Comparison of ENCODE assay signal across 8 cellular contexts in the genomic region with DNA sequence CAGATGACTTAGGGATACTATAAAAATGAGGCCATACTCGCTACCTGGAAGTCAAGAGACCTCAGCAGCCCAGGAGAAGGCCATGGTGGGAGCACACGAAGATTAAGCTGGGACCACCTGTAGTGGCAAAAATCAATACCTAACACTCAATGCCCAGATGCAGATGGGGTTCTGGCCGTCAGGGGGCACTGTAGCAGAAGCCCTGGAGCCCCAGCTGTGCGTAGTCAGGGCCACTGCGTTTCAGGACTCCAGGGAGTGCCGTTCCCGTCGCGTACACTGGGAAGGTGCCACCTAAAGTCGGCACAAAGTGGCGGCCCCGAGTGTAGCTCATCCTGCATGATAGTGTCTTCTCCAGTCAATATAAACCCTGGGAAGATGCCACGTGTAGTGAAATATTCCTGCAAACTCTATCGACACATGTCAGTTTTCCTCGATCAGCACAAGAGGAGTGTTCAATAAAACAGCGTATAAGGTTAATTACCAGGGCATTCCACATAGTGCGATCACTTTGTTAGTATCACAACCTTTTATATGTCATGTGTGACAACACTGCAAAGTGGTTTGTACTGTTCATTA.
DNase-seq lines count a peak whose midpoint lies in the region; ATAC-seq, FAIRE-seq and TF ChIP-seq lines count a peak whose summit lies in the region.

No MANE protein-coding gene starts in this region.

- no peaks in the 10 kb centered on the region for H3K9me3 ChIP-seq in K562 (replicated peaks; ENCODE audit: control insufficient read depth, insufficient read depth, low read depth, low read length)
- H3K9me3 ChIP-seq in naive thymus-derived CD4-positive, alpha-beta T cell (ENCODE audit: control insufficient read depth in 2 of 3, low read length in 3 of 3): no peaks in the 10 kb centered on the region

- no peak overlapping the region for H3K4me2 ChIP-seq in K562 (ENCODE audit: insufficient read depth, low read length)

- intact Hi-C loops in CD14-positive monocyte (cut with micrococcal nuclease): no loop called here
- intact Hi-C loops in K562 (cut with micrococcal nuclease): loop anchor here (2.0 to 5.0 kb wide), 2 partner anchors 264 to 426 kb away; no protein-coding TSS in a partner anchor
- intact Hi-C loops in naive thymus-derived CD4-positive, alpha-beta T cell (cut with micrococcal nuclease): loop anchor here in 1 of 2 donors (5.0 kb wide), 1 partner anchor 426 kb away; no protein-coding TSS in a partner anchor

- ATAC-seq in K562 (peak; percentile 91), left lobe of liver (peak; percentile 75)
- ATAC-seq in naive thymus-derived CD4-positive, alpha-beta T cell: no peak

- no peaks in the 10 kb centered on the region for H3K9me1 ChIP-seq in K562 (ENCODE audit: control insufficient read depth, insufficient read depth, low read length)

- no peak overlapping the region for H3K4me3 Mint-ChIP-seq in CD14-positive monocyte
- no peak overlapping the region for H3K4me3 Mint-ChIP-seq in naive thymus-derived CD4-positive, alpha-beta T cell

- no peaks in the 10 kb centered on the region for H3K79me2 ChIP-seq in K562 (ENCODE audit: control insufficient read depth, insufficient read depth, low read length)

- H3K4me3 ChIP-seq in K562: no peak overlapping the region
- H3K4me3 ChIP-seq in naive thymus-derived CD4-positive, alpha-beta T cell (ENCODE audit: low read length): no peak overlapping the region

- H3K4me1 ChIP-seq in K562 (replicated peaks in 1 of 2; ENCODE audit: control insufficient read depth in 2 of 2, insufficient read depth in 2 of 2, low read length in 2 of 2): no peaks in the 10 kb centered on the region
- no peaks in the 10 kb centered on the region for H3K4me1 ChIP-seq in naive thymus-derived CD4-positive, alpha-beta T cell (ENCODE audit: control insufficient read depth in 2 of 2, insufficient read depth in 2 of 2, low read length in 2 of 2)

- peaks cover 7 to 14% (median 12%) of the 10 kb centered on the region in 3 donors for H3K27me3 Mint-ChIP-seq in CD14-positive monocyte (ENCODE audit: low read depth in 3 of 3)
- peaks cover 20 to 47% (median 28%) of the 10 kb centered on the region in 5 donors for H3K27me3 Mint-ChIP-seq in naive thymus-derived CD4-positive, alpha-beta T cell

- H3K36me3 Mint-ChIP-seq in CD14-positive monocyte: no peaks in the 10 kb centered on the region
- no peaks in the 10 kb centered on the region for H3K36me3 Mint-ChIP-seq in naive thymus-derived CD4-positive, alpha-beta T cell

- H3K4me1 Mint-ChIP-seq in CD14-positive monocyte: no peaks in the 10 kb centered on the region
- no peaks in the 10 kb centered on the region for H3K4me1 Mint-ChIP-seq in naive thymus-derived CD4-positive, alpha-beta T cell

- no peak for DNase-seq in CD14-positive monocyte (ENCODE audit: low spot score)
- DNase-seq in HT1080 (ENCODE audit: low read depth): peak; percentile 49
- DNase-seq in K562 (ENCODE audit: extremely low read depth in 1 of 4, low spot score in 3 of 4): peak; percentile 20 to 45 (median 30)
- no peak for DNase-seq in left lobe of liver (ENCODE audit: low spot score)
- no peak for DNase-seq in naive thymus-derived CD4-positive, alpha-beta T cell
- DNase-seq in NK-92 treated with Interleukin-12 subunit alpha and Interleukin-12 subunit beta, amount 100 ng/mL, for 24 hours (lab: John Stamatoyannopoulos, UW): no peak
- DNase-seq in NCI-H226: no peak
- no peak for DNase-seq in OCI-M2 (lab: John Stamatoyannopoulos, UW; ENCODE audit: unreplicated experiment)

- H3K27ac Mint-ChIP-seq in CD14-positive monocyte: no peak overlapping the region
- no peak overlapping the region for H3K27ac Mint-ChIP-seq in naive thymus-derived CD4-positive, alpha-beta T cell

- peaks cover 0 to 3% (median 0%) of the 10 kb centered on the region in 7 donors for H3K9me3 Mint-ChIP-seq in CD14-positive monocyte
- peaks cover 0 to 7% (median 3%) of the 10 kb centered on the region in 11 donors for H3K9me3 Mint-ChIP-seq in naive thymus-derived CD4-positive, alpha-beta T cell

- H3K9ac ChIP-seq in K562 (ENCODE audit: insufficient read depth in 1 of 2, low read depth in 2 of 2, low read length in 2 of 2): no peak overlapping the region

- no peak for FAIRE-seq in K562 (lab: Jason Lieb, UNC)

- no peaks in the 10 kb centered on the region for H3K27me3 ChIP-seq in K562 (ENCODE audit: control insufficient read depth in 2 of 2, insufficient read depth in 2 of 2, low read length in 2 of 2)
- H3K27me3 ChIP-seq in naive thymus-derived CD4-positive, alpha-beta T cell (ENCODE audit: control insufficient read depth in 2 of 2, insufficient read depth in 2 of 2, low read length in 2 of 2): no peaks in the 10 kb centered on the region

- TF ChIP-seq CTCF in CD14-positive monocyte (IDR thresholded peaks at IDR 0.05) (peak; percentile 25), K562 (IDR thresholded peaks at IDR 0.05 in 2 of 3, conservative IDR thresholded peaks at IDR 0.05 in 1 of 3; ENCODE audit: insufficient read depth in 2 of 3, low read depth in 1 of 3, low read length in 3 of 3) (peak; percentile 57 to 62 (median 60))

- BruUV-seq in K562 (replicated peaks; lab: Mats Ljungman, UMichigan): no TSS peak

- POLR2A ChIA-PET in K562 (lab: Yijun Ruan, JAX): no interaction called here
- POLR2A ChIA-PET in naive thymus-derived CD4-positive, alpha-beta T cell (lab: Charles Lee): no interaction called here

- no peak for TF ChIP-seq EP300 in K562 (IDR thresholded peaks at IDR 0.05; ENCODE audit: low read length)

- CTCF ChIA-PET in K562 (lab: Yijun Ruan, JAX; ENCODE audit: low intra/inter-chr PET ratio): no interaction called here
- CTCF ChIA-PET in naive thymus-derived CD4-positive, alpha-beta T cell (lab: Charles Lee): no interaction called here

- TF ChIP-seq POLR2A in K562 (conservative IDR thresholded peaks at IDR 0.05): no peak

- no peaks in the 10 kb centered on the region for H4K20me1 ChIP-seq in K562 (replicated peaks; ENCODE audit: control insufficient read depth, insufficient read depth, low read length)

- no peak overlapping the region for H3K27ac ChIP-seq in K562 (ENCODE audit: extremely low read depth, low read depth, low read length)
- no peak overlapping the region for H3K27ac ChIP-seq in naive thymus-derived CD4-positive, alpha-beta T cell (ENCODE audit: low read depth, low read length)

- H2AFZ ChIP-seq in K562 (ENCODE audit: low read depth, low read length): no peak overlapping the region

- in situ Hi-C loops in K562 (cut with MboI): no loop called here

- no peaks in the 10 kb centered on the region for H3K36me3 ChIP-seq in K562 (ENCODE audit: control insufficient read depth, insufficient read depth, low read length)
- H3K36me3 ChIP-seq in naive thymus-derived CD4-positive, alpha-beta T cell (ENCODE audit: control insufficient read depth in 2 of 3, insufficient read depth in 3 of 3, low read length in 3 of 3): no peaks in the 10 kb centered on the region

- peak in 1 of 2 experiments; percentile 38; a peak in 2 of 4 replicates for TF ChIP-seq RAD21 in K562 (CRISPR knock-in tag; conservative IDR thresholded peaks at IDR 0.05 in 1 of 2, IDR thresholded peaks at IDR 0.05 in 1 of 2)

- 4% methylated on average over 16 of the region's 17 CpGs for WGBS in K562 (ENCODE audit: insufficient coverage, low coverage, missing lambda C conversion rate)

TF ChIP-seq in K562, 482 proteins besides CTCF, POLR2A, EP300 and RAD21:
- TF ChIP-seq, protein P1, sequence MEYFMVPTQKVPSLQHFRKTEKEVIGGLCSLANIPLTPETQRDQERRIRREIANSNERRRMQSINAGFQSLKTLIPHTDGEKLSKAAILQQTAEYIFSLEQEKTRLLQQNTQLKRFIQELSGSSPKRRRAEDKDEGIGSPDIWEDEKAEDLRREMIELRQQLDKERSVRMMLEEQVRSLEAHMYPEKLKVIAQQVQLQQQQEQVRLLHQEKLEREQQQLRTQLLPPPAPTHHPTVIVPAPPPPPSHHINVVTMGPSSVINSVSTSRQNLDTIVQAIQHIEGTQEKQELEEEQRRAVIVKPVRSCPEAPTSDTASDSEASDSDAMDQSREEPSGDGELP (CRISPR knock-in tag; IDR thresholded peaks at IDR 0.05; ENCODE audit: borderline replicate concordance): peak; percentile 22; the same call in 1 of the 2 replicates
- TF ChIP-seq SMC3 (conservative IDR thresholded peaks at IDR 0.05; ENCODE audit: insufficient read depth, low read depth, low read length) (0 out of 2 replicates have a peak, but pooled peaks have one; percentile 23), NFIC (IDR thresholded peaks at IDR 0.05) (no peak)

Comparison
In these comparisons a context has a peak if more than half of its experiments do, and no peak if none do; other contexts are left out.
1. DNase-seq: peak in HT1080 (single experiment) and K562 (4 of 4); none in CD14-positive monocyte (single experiment), left lobe of liver (single experiment), naive thymus-derived CD4-positive, alpha-beta T cell (0 of 9), NK-92 treated with Interleukin-12 subunit alpha and Interleukin-12 subunit beta, amount 100 ng/mL, for 24 hours (single experiment), NCI-H226 (single experiment) and OCI-M2 (single experiment).